ENCODE assay signal across 8 cellular contexts in the genomic region with DNA sequence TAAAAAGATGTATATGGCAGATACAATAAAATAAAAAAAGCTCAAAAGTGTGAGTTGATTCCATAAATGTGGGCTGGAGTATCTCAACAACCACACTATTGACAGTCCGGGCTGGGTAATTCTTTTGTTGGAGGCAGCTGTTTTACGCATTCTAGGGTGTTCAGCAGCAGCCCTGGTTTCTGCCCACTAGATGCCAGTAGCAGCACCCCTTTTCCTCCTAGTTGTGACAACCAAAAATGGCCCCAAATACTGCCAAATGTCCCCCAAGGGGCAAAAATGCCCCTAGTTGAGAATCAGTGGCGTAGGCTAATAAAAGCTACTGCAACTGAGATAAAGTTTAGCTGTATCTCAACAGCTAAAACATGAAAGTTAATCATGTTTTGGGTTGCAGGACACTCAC. TPM values are rescaled to one million over a fixed set of nuclear protein-coding genes. Genes with fewer than 3 reads are reported as not detected.
A peak's percentile ranks its signal among the peaks of the same experiment; 100 is the strongest.
DNase-seq lines count a peak whose midpoint lies in the region; ATAC-seq and TF ChIP-seq lines count a peak whose summit lies in the region.

No MANE protein-coding gene starts in this region.

- H3K4me2 ChIP-seq in SK-N-SH: no peak overlapping the region

- no peaks in the 10 kb centered on the region for H3K9me2 ChIP-seq in SK-N-SH

- no peak for ATAC-seq in GM18873 (IDR thresholded peaks at IDR 0.05; ENCODE audit: low FRiP score, unreplicated experiment)

- H3K9ac ChIP-seq in SK-N-SH: no peak overlapping the region

- H3K9me3 ChIP-seq in SK-N-SH: no peaks in the 10 kb centered on the region

- WGBS in SK-N-SH (ENCODE audit: low lambda C conversion rate): 84% methylated on average over 3 of the region's 3 CpGs

- no peak overlapping the region for H3K27ac ChIP-seq in SK-N-SH (ENCODE audit: low read depth in 2 of 2, low read length in 1 of 2)

- no peaks in the 10 kb centered on the region for H4K20me1 ChIP-seq in SK-N-SH (ENCODE audit: insufficient read depth)

- CTCF ChIA-PET in SK-N-SH (lab: Yijun Ruan, JAX): interaction anchor here (0.7 to 1.9 kb wide), 6 partner anchors 9 to 87 kb away, joined by 3 to 5 read pairs (median 4); no protein-coding TSS in a partner anchor

- no peaks in the 10 kb centered on the region for H3F3A ChIP-seq in SK-N-SH (replicated peaks; ENCODE audit: insufficient read depth)

- no peak overlapping the region for H2AFZ ChIP-seq in SK-N-SH (ENCODE audit: low read depth)

- no peaks in the 10 kb centered on the region for H3K27me3 ChIP-seq in SK-N-SH (ENCODE audit: insufficient read depth)

- TF ChIP-seq RAD21 in SK-N-SH (IDR thresholded peaks at IDR 0.05; ENCODE audit: low read length): peak; percentile 61

- no peaks in the 10 kb centered on the region for H3K4me1 ChIP-seq in SK-N-SH (ENCODE audit: control insufficient read depth in 1 of 2, insufficient read depth in 2 of 2, low read depth in 1 of 2, low read length in 1 of 2)

- TF ChIP-seq CTCF in SK-N-SH (IDR thresholded peaks at IDR 0.05): peak; percentile 46
- peak; percentile 51 for TF ChIP-seq CTCF in epithelial cell of esophagus (IDR thresholded peaks at IDR 0.05; ENCODE audit: insufficient read depth, low read depth, low read length, missing control alignments)
- TF ChIP-seq CTCF in GM13976 (IDR thresholded peaks at IDR 0.05; ENCODE audit: borderline replicate concordance, control extremely low read depth, extremely low read depth, insufficient read depth, missing control alignments): no peak

- no peak for TF ChIP-seq EP300 in SK-N-SH (IDR thresholded peaks at IDR 0.05; ENCODE audit: borderline replicate concordance in 1 of 2, low read depth in 1 of 2, low read length in 1 of 2)

- DNase-seq in activated CD4-positive, CD25-positive, alpha-beta regulatory T cell treated with anti-CD3 and anti-CD28 coated beads, Interleukin-2, amount 50 U/mL, for 16 hours (ENCODE audit: low read depth, low spot score): peak; percentile 2
- DNase-seq in activated CD4-positive, CD25-positive, alpha-beta regulatory T cell (lab: John Stamatoyannopoulos, UW): no peak
- DNase-seq in SK-N-SH (peak; percentile 24), epithelial cell of esophagus (ENCODE audit: low read depth) (peak; percentile 12), nucleus accumbens (lab: John Stamatoyannopoulos, UW) (peak in 37 of 56 donors; percentile 1 to 67 (median 17)), GM13976 (ENCODE audit: low spot score) (no peak), dedifferentiated amniotic fluid mesenchymal stem cell (ENCODE audit: extremely low spot score) (no peak)

- H3K4me3 ChIP-seq in SK-N-SH (ENCODE audit: low read depth in 2 of 2, low read length in 1 of 2) (no peak overlapping the region), epithelial cell of esophagus (ENCODE audit: low read length) (no peak overlapping the region)

- H3K79me2 ChIP-seq in SK-N-SH (ENCODE audit: insufficient read depth): no peaks in the 10 kb centered on the region; the same call in 1 of the 2 replicates

- in situ Hi-C loops in GM13976 (cut with MboI; ENCODE audit: low sequenced_read_pairs, unreplicated experiment): no loop called here

- H3K36me3 ChIP-seq in SK-N-SH (replicated peaks in 1 of 2; ENCODE audit: control insufficient read depth in 1 of 2, insufficient read depth in 2 of 2, low read length in 1 of 2): no peaks in the 10 kb centered on the region

- POLR2A ChIA-PET in SK-N-SH (lab: Yijun Ruan, JAX): no interaction called here

TF ChIP-seq in SK-N-SH, 30 proteins besides CTCF, POLR2A, EP300 and RAD21:
- TF ChIP-seq SMC3 (IDR thresholded peaks at IDR 0.05; ENCODE audit: low read depth, low read length): peak; percentile 31; the same call in 1 of the 2 replicates
- TF ChIP-seq, protein P1, sequence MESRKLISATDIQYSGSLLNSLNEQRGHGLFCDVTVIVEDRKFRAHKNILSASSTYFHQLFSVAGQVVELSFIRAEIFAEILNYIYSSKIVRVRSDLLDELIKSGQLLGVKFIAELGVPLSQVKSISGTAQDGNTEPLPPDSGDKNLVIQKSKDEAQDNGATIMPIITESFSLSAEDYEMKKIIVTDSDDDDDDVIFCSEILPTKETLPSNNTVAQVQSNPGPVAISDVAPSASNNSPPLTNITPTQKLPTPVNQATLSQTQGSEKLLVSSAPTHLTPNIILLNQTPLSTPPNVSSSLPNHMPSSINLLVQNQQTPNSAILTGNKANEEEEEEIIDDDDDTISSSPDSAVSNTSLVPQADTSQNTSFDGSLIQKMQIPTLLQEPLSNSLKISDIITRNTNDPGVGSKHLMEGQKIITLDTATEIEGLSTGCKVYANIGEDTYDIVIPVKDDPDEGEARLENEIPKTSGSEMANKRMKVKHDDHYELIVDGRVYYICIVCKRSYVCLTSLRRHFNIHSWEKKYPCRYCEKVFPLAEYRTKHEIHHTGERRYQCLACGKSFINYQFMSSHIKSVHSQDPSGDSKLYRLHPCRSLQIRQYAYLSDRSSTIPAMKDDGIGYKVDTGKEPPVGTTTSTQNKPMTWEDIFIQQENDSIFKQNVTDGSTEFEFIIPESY (IDR thresholded peaks at IDR 0.05; ENCODE audit: borderline replicate concordance, low read depth): no peak
TF ChIP-seq in SK-N-SH: peak in this region for 1.

RNA-seq across cellular contexts. Expression of a gene that starts 44.7 kb away (rescaled TPM):
- 75.3 and 85.5 TPM in 2 replicates for polyA plus RNA-seq in SK-N-SH (2012; rRNA removed)
- polyA plus RNA-seq in SK-N-SH (2012; cell fraction: cytosol; rRNA removed): 117 and 141 TPM in 2 replicates
- polyA plus RNA-seq in SK-N-SH (2012; cell fraction: nucleus; rRNA removed): 22.3 and 30.6 TPM in 2 replicates

Comparison
In these comparisons a context has a peak if more than half of its experiments do, and no peak if none do; other contexts are left out.
1. DNase-seq: peak in activated CD4-positive, CD25-positive, alpha-beta regulatory T cell treated with anti-CD3 and anti-CD28 coated beads, Interleukin-2, amount 50 U/mL, for 16 hours (single experiment), SK-N-SH (single experiment), epithelial cell of esophagus (single experiment) and nucleus accumbens (37 of 56); none in activated CD4-positive, CD25-positive, alpha-beta regulatory T cell (0 of 4), GM13976 (single experiment) and dedifferentiated amniotic fluid mesenchymal stem cell (single experiment).